21 cellular contexts compared by ENCODE assay signal in genomic region chr11:36016709-36017108, GRCh38.
A peak's percentile ranks its signal among the peaks of the same experiment; 100 is the strongest.
DNase-seq lines count a peak whose midpoint lies in the region; ATAC-seq, FAIRE-seq and TF ChIP-seq lines count a peak whose summit lies in the region.
"Had no signal": no experiment of that assay in that cellular context is flagged by ENCODE, and none has a peak within 500 bp of the region (broad histone marks: within the 10 kb centered on the region; RNA-seq: fewer than 3 reads in every experiment).

No MANE protein-coding gene starts in this region.

- H3K4me3 ChIP-seq in GM23248 (no peak overlapping the region), K562 (no peak overlapping the region), subcutaneous abdominal adipose tissue (ENCODE audit: low read depth in 1 of 5, low read length in 5 of 5) (no peak overlapping the region)

- H3K9ac ChIP-seq in GM23248 (no peak overlapping the region), K562 (ENCODE audit: insufficient read depth in 1 of 2, low read depth in 2 of 2, low read length in 2 of 2) (no peak overlapping the region), subcutaneous abdominal adipose tissue (ENCODE audit: low read length in 5 of 5) (no peak overlapping the region)

- H3K79me2 ChIP-seq in GM23248 (ENCODE audit: insufficient read depth) (no peaks in the 10 kb centered on the region), K562 (ENCODE audit: control insufficient read depth, insufficient read depth, low read length) (no peaks in the 10 kb centered on the region)

- H3K9me3 ChIP-seq in GM23248 (ENCODE audit: low read depth) (no peaks in the 10 kb centered on the region), K562 (replicated peaks; ENCODE audit: control insufficient read depth, insufficient read depth, low read depth, low read length) (no peaks in the 10 kb centered on the region), subcutaneous abdominal adipose tissue (ENCODE audit: control insufficient read depth in 5 of 5, low read length in 5 of 5) (no peaks in the 10 kb centered on the region)

- H3K4me3 Mint-ChIP-seq in mesothelial cell of epicardium: no peak overlapping the region
- H3K4me3 Mint-ChIP-seq: CD14-positive monocyte; CD8-positive, alpha-beta T cell; HFFc6 had no signal

- H3K4me1 Mint-ChIP-seq in mesothelial cell of epicardium: peaks cover 56% of the 10 kb centered on the region

- no peaks in the 10 kb centered on the region for H3K9me3 Mint-ChIP-seq in mesothelial cell of epicardium
- H3K9me3 Mint-ChIP-seq: CD8-positive, alpha-beta T cell; HFFc6 had no signal

- TF ChIP-seq EP300 in K562 (IDR thresholded peaks at IDR 0.05; ENCODE audit: low read length): no peak

- H3K4me1 ChIP-seq in GM23248 (ENCODE audit: insufficient read depth): peaks cover 24% of the 10 kb centered on the region
- H3K4me1 ChIP-seq in K562 (replicated peaks in 1 of 2; ENCODE audit: control insufficient read depth in 2 of 2, insufficient read depth in 2 of 2, low read length in 2 of 2): no peaks in the 10 kb centered on the region
- peaks cover 2 to 41% (median 25%) of the 10 kb centered on the region in 5 donors for H3K4me1 ChIP-seq in subcutaneous abdominal adipose tissue (ENCODE audit: control insufficient read depth in 5 of 5, insufficient read depth in 5 of 5, low read length in 5 of 5)

- no peaks in the 10 kb centered on the region for H3K9me1 ChIP-seq in K562 (ENCODE audit: control insufficient read depth, insufficient read depth, low read length)

- H3K27ac Mint-ChIP-seq in mesothelial cell of epicardium: peak overlapping the region; percentile 2
- H3K27ac Mint-ChIP-seq: CD14-positive monocyte; CD8-positive, alpha-beta T cell; HFFc6 had no signal

- H3K36me3 Mint-ChIP-seq in mesothelial cell of epicardium: peaks cover 4% of the 10 kb centered on the region
- H3K36me3 Mint-ChIP-seq: CD14-positive monocyte; CD8-positive, alpha-beta T cell had no signal

- WGBS in GM23248 (ENCODE audit: low coverage in 1 of 2, low lambda C conversion rate in 2 of 2, missing lambda C conversion rate in 2 of 2), 2 experiments: 97 to 100% methylated on average over 4 of the region's 4 CpGs
- 26% methylated on average over 4 of the region's 4 CpGs for WGBS in K562 (ENCODE audit: insufficient coverage, low coverage, missing lambda C conversion rate)

- no peak for TF ChIP-seq CTCF in K562 (IDR thresholded peaks at IDR 0.05 in 2 of 3, conservative IDR thresholded peaks at IDR 0.05 in 1 of 3; ENCODE audit: insufficient read depth in 2 of 3, low read depth in 1 of 3, low read length in 3 of 3)
- TF ChIP-seq CTCF in mesothelial cell of epicardium (IDR thresholded peaks at IDR 0.05; ENCODE audit: unreplicated experiment): no peak

- no peak for TF ChIP-seq POLR2A in K562 (conservative IDR thresholded peaks at IDR 0.05)

- no TSS peak for BruUV-seq in K562 (replicated peaks; lab: Mats Ljungman, UMichigan)

- no peak overlapping the region for H3K27ac ChIP-seq in GM23248
- H3K27ac ChIP-seq in K562 (ENCODE audit: extremely low read depth, low read depth, low read length): no peak overlapping the region
- H3K27ac ChIP-seq in subcutaneous abdominal adipose tissue (ENCODE audit: low read depth, low read length): peak overlapping the region; percentile 10

- in situ Hi-C loops in GM23248 (cut with MboI) (no loop called here), K562 (cut with MboI) (no loop called here)

- no peak overlapping the region for H2AFZ ChIP-seq in GM23248
- H2AFZ ChIP-seq in K562 (ENCODE audit: low read depth, low read length): no peak overlapping the region

- H3K9me2 ChIP-seq in GM23248 (ENCODE audit: insufficient read depth): no peaks in the 10 kb centered on the region

- H3K4me2 ChIP-seq in GM23248 (ENCODE audit: unreplicated experiment): peak overlapping the region; percentile 4
- no peak overlapping the region for H3K4me2 ChIP-seq in K562 (ENCODE audit: insufficient read depth, low read length)

- H3K27me3 ChIP-seq in GM23248 (replicated peaks; ENCODE audit: insufficient read depth) (no peaks in the 10 kb centered on the region), K562 (ENCODE audit: control insufficient read depth in 2 of 2, insufficient read depth in 2 of 2, low read length in 2 of 2) (peaks cover 5 to 32% of the 10 kb centered on the region in 2 experiments; a peak in 4 of 5 replicates), subcutaneous abdominal adipose tissue (ENCODE audit: control insufficient read depth in 5 of 5, insufficient read depth in 4 of 5, low read length in 5 of 5) (no peaks in the 10 kb centered on the region)

- CTCF ChIA-PET in K562 (lab: Yijun Ruan, JAX; ENCODE audit: low intra/inter-chr PET ratio): no interaction called here

- TF ChIP-seq RAD21 in K562 (CRISPR knock-in tag; conservative IDR thresholded peaks at IDR 0.05 in 1 of 2, IDR thresholded peaks at IDR 0.05 in 1 of 2): no peak

- no peak for DNase-seq in GM23248
- no peak for DNase-seq in K562 (ENCODE audit: extremely low read depth in 1 of 4, low spot score in 3 of 4)
- no peak for DNase-seq in mesothelial cell of epicardium (ENCODE audit: low spot score in 2 of 2, unreplicated experiment in 2 of 2)
- no peak for DNase-seq in Kasumi-1 (lab: John Stamatoyannopoulos, UW)
- DNase-seq in activated CD4-positive, CD25-positive, alpha-beta regulatory T cell (lab: John Stamatoyannopoulos, UW): no peak
- DNase-seq: CD8-positive, alpha-beta T cell; COR-L47; DMS153; DMS79 treated with DMSO at 0.1 percent for 48 hours; EL; HCEC 1CT; HFFc6 had no signal

- intact Hi-C loops in K562 (cut with micrococcal nuclease): loop anchor here (5.0 kb wide), 1 partner anchor 399 kb away; the partner anchor contains the start of gene FJX1

- peaks cover 25% of the 10 kb centered on the region for H3F3A ChIP-seq in GM23248 (ENCODE audit: insufficient read depth)

- no peaks in the 10 kb centered on the region for H3K36me3 ChIP-seq in GM23248 (ENCODE audit: low read depth)
- no peaks in the 10 kb centered on the region for H3K36me3 ChIP-seq in K562 (ENCODE audit: control insufficient read depth, insufficient read depth, low read length)
- H3K36me3 ChIP-seq in subcutaneous abdominal adipose tissue (ENCODE audit: control insufficient read depth in 5 of 5, insufficient read depth in 5 of 5, low read length in 5 of 5): no peaks in the 10 kb centered on the region

- POLR2A ChIA-PET in K562 (lab: Yijun Ruan, JAX): no interaction called here

- H4K20me1 ChIP-seq in GM23248 (ENCODE audit: insufficient read depth) (no peaks in the 10 kb centered on the region), K562 (replicated peaks; ENCODE audit: control insufficient read depth, insufficient read depth, low read length) (no peaks in the 10 kb centered on the region)

- peaks cover 12% of the 10 kb centered on the region for H3K27me3 Mint-ChIP-seq in mesothelial cell of epicardium (ENCODE audit: low read depth)

- no peak for FAIRE-seq in K562 (lab: Jason Lieb, UNC)
- FAIRE-seq: D721Med, G401.6, GM12891, GM19239, HepG2, HTR-8/SVneo had no signal

- no peak for ATAC-seq in K562
- ATAC-seq in GM18909 (IDR thresholded peaks at IDR 0.05; ENCODE audit: poor library complexity, unreplicated experiment): no peak
- ATAC-seq: CD8-positive, alpha-beta T cell; HepG2 had no signal

TF ChIP-seq in K562, 482 proteins besides CTCF, POLR2A, EP300 and RAD21 (continues in another document):
- TF ChIP-seq IRF9 (tag; IDR thresholded peaks at IDR 0.05) (0 out of 2 replicates have a peak, but pooled peaks have one; percentile 13), POU5F1 (IDR thresholded peaks at IDR 0.05; ENCODE audit: borderline replicate concordance, low read depth, low read length, partially characterized antibody) (no peak), JUND (IDR thresholded peaks at IDR 0.05; ENCODE audit: borderline replicate concordance, low read depth, low read length) (no peak), JUND (tag; IDR thresholded peaks at IDR 0.05; ENCODE audit: borderline replicate concordance, low read depth, low read length) (no peak), SMARCA5 (IDR thresholded peaks at IDR 0.05) (no peak), MTA3 (IDR thresholded peaks at IDR 0.05; ENCODE audit: borderline replicate concordance) (no peak), ETV1 (tag; conservative IDR thresholded peaks at IDR 0.05; ENCODE audit: low read depth) (no peak), HMG20B (CRISPR knock-in tag; IDR thresholded peaks at IDR 0.05) (no peak), ZFP1 (CRISPR knock-in tag; IDR thresholded peaks at IDR 0.05) (no peak), POLR3A (IDR thresholded peaks at IDR 0.05; ENCODE audit: borderline replicate concordance, extremely low read depth, insufficient read depth, insufficient read length) (no peak), ZBED1 (IDR thresholded peaks at IDR 0.05) (no peak), CEBPB (tag; IDR thresholded peaks at IDR 0.05) (peak; percentile 29; the same call in 1 of the 2 replicates), ZFPM2 (CRISPR knock-in tag; IDR thresholded peaks at IDR 0.05) (no peak)
- TF ChIP-seq, protein P1, sequence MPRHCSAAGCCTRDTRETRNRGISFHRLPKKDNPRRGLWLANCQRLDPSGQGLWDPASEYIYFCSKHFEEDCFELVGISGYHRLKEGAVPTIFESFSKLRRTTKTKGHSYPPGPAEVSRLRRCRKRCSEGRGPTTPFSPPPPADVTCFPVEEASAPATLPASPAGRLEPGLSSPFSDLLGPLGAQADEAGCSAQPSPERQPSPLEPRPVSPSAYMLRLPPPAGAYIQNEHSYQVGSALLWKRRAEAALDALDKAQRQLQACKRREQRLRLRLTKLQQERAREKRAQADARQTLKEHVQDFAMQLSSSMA (CRISPR knock-in tag; IDR thresholded peaks at IDR 0.05): no peak
- TF ChIP-seq, protein P2, sequence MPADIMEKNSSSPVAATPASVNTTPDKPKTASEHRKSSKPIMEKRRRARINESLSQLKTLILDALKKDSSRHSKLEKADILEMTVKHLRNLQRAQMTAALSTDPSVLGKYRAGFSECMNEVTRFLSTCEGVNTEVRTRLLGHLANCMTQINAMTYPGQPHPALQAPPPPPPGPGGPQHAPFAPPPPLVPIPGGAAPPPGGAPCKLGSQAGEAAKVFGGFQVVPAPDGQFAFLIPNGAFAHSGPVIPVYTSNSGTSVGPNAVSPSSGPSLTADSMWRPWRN (IDR thresholded peaks at IDR 0.05; ENCODE audit: low read depth): no peak
- TF ChIP-seq, protein P3, sequence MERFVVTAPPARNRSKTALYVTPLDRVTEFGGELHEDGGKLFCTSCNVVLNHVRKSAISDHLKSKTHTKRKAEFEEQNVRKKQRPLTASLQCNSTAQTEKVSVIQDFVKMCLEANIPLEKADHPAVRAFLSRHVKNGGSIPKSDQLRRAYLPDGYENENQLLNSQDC (CRISPR knock-in tag; IDR thresholded peaks at IDR 0.05): no peak
